21 cellular contexts compared by ENCODE assay signal in genomic region chr3:11185144-11185543, GRCh38. TPM values are rescaled to one million over a fixed set of nuclear protein-coding genes. Genes with fewer than 3 reads are reported as not detected.
DNase-seq lines count a peak whose midpoint lies in the region; ATAC-seq and TF ChIP-seq lines count a peak whose summit lies in the region.
"Had no signal": no experiment of that assay in that cellular context is flagged by ENCODE, and none has a peak within 500 bp of the region (broad histone marks: within the 10 kb centered on the region; RNA-seq: fewer than 3 reads in every experiment).

No MANE protein-coding gene starts in this region.

- no TSS peak for BruUV-seq in Calu3 (replicated peaks; lab: Mats Ljungman, UMichigan)

- no peaks in the 10 kb centered on the region for H3K9me3 ChIP-seq in ascending aorta
- no peaks in the 10 kb centered on the region for H3K9me3 ChIP-seq in gastroesophageal sphincter
- H3K9me3 ChIP-seq in skeletal muscle tissue (ENCODE audit: control insufficient read depth in 3 of 3, low read length in 3 of 3) = no peaks in the 10 kb centered on the region
- H3K9me3 ChIP-seq: pancreas, Peyer's patch had no signal

- H3K27me3 Mint-ChIP-seq in Calu3 (ENCODE audit: unreplicated experiment) = no peaks in the 10 kb centered on the region
- peaks cover 11% of the 10 kb centered on the region for H3K27me3 Mint-ChIP-seq in T-helper 2 cell treated with Interferon-gamma antibody and Interleukin-4, amounts not matched to agents 5 μg/mL and 100 μg/mL, for 36 hours (ENCODE audit: low read depth)
- H3K27me3 Mint-ChIP-seq in CD14-positive monocyte (ENCODE audit: low read depth in 3 of 3) = peaks cover 0 to 5% (median 0%) of the 10 kb centered on the region in 3 donors

- H3K9me3 Mint-ChIP-seq in Calu3 (ENCODE audit: low read depth, unreplicated experiment) = no peaks in the 10 kb centered on the region
- H3K9me3 Mint-ChIP-seq in T-helper 2 cell treated with Interferon-gamma antibody and Interleukin-4, amounts not matched to agents 5 μg/mL and 100 μg/mL, for 36 hours = no peaks in the 10 kb centered on the region
- H3K9me3 Mint-ChIP-seq in CD14-positive monocyte = no peaks in the 10 kb centered on the region
- H3K9me3 Mint-ChIP-seq: CD4-positive, CD25-positive, alpha-beta regulatory T cell; naive thymus-derived CD4-positive, alpha-beta T cell had no signal

- H3K27ac ChIP-seq in ascending aorta = peak overlapping the region; percentile 76 to 79
- H3K27ac ChIP-seq in gastroesophageal sphincter = peak overlapping the region in 3 of 4 donors; percentile 71 to 81 (median 73)
- peak overlapping the region; percentile 76 for H3K27ac ChIP-seq in skeletal muscle tissue (ENCODE audit: low read depth, low read length)

- H3K4me3 Mint-ChIP-seq in Calu3 (ENCODE audit: low read depth, unreplicated experiment) (no peak overlapping the region), CD14-positive monocyte (no peak overlapping the region)
- no peak overlapping the region for H3K4me3 Mint-ChIP-seq in T-helper 2 cell treated with Interferon-gamma antibody and Interleukin-4, amounts not matched to agents 5 μg/mL and 100 μg/mL, for 36 hours
- H3K4me3 Mint-ChIP-seq: activated CD8-positive, alpha-beta memory T cell treated with anti-CD3 and anti-CD28 coated beads, Interleukin-2, amount 10 ng/mL, durations not matched to agents 7 days and 5 days; CD4-positive, CD25-positive, alpha-beta regulatory T cell; naive thymus-derived CD4-positive, alpha-beta T cell had no signal

- ATAC-seq in gastroesophageal sphincter = peak; percentile 4
- ATAC-seq: activated CD8-positive, alpha-beta memory T cell treated with anti-CD3 and anti-CD28 coated beads, Interleukin-2, amount 10 ng/mL, durations not matched to agents 7 days and 5 days; GM12878; naive thymus-derived CD4-positive, alpha-beta T cell; stimulated activated naive CD8-positive, alpha-beta T cell treated with anti-CD3 and anti-CD28 coated beads, Interleukin-15, Interleukin-2, amounts not matched to agents 100 U/mL and 50 U/mL, for 24 hours had no signal

- H3K4me1 Mint-ChIP-seq in Calu3 (ENCODE audit: low read depth, unreplicated experiment) = peaks cover 17% of the 10 kb centered on the region
- H3K4me1 Mint-ChIP-seq in T-helper 2 cell treated with Interferon-gamma antibody and Interleukin-4, amounts not matched to agents 5 μg/mL and 100 μg/mL, for 36 hours (ENCODE audit: low read depth) = no peaks in the 10 kb centered on the region
- no peaks in the 10 kb centered on the region for H3K4me1 Mint-ChIP-seq in CD14-positive monocyte
- H3K4me1 Mint-ChIP-seq: activated CD8-positive, alpha-beta memory T cell treated with anti-CD3 and anti-CD28 coated beads, Interleukin-2, amount 10 ng/mL, durations not matched to agents 7 days and 5 days; CD4-positive, CD25-positive, alpha-beta regulatory T cell; naive thymus-derived CD4-positive, alpha-beta T cell had no signal

- no peak overlapping the region for H3K9ac ChIP-seq in skeletal muscle tissue (ENCODE audit: low read depth in 1 of 3, low read length in 3 of 3)

- H3K36me3 ChIP-seq in ascending aorta (no peaks in the 10 kb centered on the region), gastroesophageal sphincter (no peaks in the 10 kb centered on the region), skeletal muscle tissue (ENCODE audit: control insufficient read depth in 3 of 3, insufficient read depth in 3 of 3, low read length in 3 of 3) (no peaks in the 10 kb centered on the region)
- H3K36me3 ChIP-seq: pancreas, Peyer's patch had no signal

- H3K4me3 ChIP-seq in ascending aorta (peak overlapping the region in 1 of 2 donors; percentile 29), gastroesophageal sphincter (no peak overlapping the region), skeletal muscle tissue (ENCODE audit: low read length in 3 of 3) (peak overlapping the region in 1 of 3 donors; percentile 9)
- H3K4me3 ChIP-seq: GM12878, pancreas, Peyer's patch had no signal

- peak overlapping the region; percentile 83 for H3K27ac Mint-ChIP-seq in Calu3 (ENCODE audit: unreplicated experiment)
- H3K27ac Mint-ChIP-seq in T-helper 2 cell treated with Interferon-gamma antibody and Interleukin-4, amounts not matched to agents 5 μg/mL and 100 μg/mL, for 36 hours = no peak overlapping the region
- H3K27ac Mint-ChIP-seq in CD14-positive monocyte = peak overlapping the region in 1 of 7 donors; percentile 22
- H3K27ac Mint-ChIP-seq: activated CD8-positive, alpha-beta memory T cell treated with anti-CD3 and anti-CD28 coated beads, Interleukin-2, amount 10 ng/mL, durations not matched to agents 7 days and 5 days; CD4-positive, CD25-positive, alpha-beta regulatory T cell; naive thymus-derived CD4-positive, alpha-beta T cell had no signal

- H3K36me3 Mint-ChIP-seq in Calu3 (ENCODE audit: insufficient read depth, unreplicated experiment) (no peaks in the 10 kb centered on the region), CD14-positive monocyte (no peaks in the 10 kb centered on the region)
- no peaks in the 10 kb centered on the region for H3K36me3 Mint-ChIP-seq in T-helper 2 cell treated with Interferon-gamma antibody and Interleukin-4, amounts not matched to agents 5 μg/mL and 100 μg/mL, for 36 hours (ENCODE audit: low read depth)
- H3K36me3 Mint-ChIP-seq: activated CD8-positive, alpha-beta memory T cell treated with anti-CD3 and anti-CD28 coated beads, Interleukin-2, amount 10 ng/mL, durations not matched to agents 7 days and 5 days; CD4-positive, CD25-positive, alpha-beta regulatory T cell; naive thymus-derived CD4-positive, alpha-beta T cell had no signal

- H3K27me3 ChIP-seq in ascending aorta = no peaks in the 10 kb centered on the region
- H3K27me3 ChIP-seq in gastroesophageal sphincter = no peaks in the 10 kb centered on the region
- H3K27me3 ChIP-seq in skeletal muscle tissue (ENCODE audit: control insufficient read depth in 3 of 3, insufficient read depth in 3 of 3, low read length in 3 of 3) = no peaks in the 10 kb centered on the region
- H3K27me3 ChIP-seq: Peyer's patch had no signal

- WGBS in gastroesophageal sphincter (ENCODE audit: low coverage in 1 of 2), 2 donors = 80 to 100% methylated on average over 1 to 2 of the region's 3 CpGs

- no peak for TF ChIP-seq EP300 in gastroesophageal sphincter (IDR thresholded peaks at IDR 0.05)

- CTCF ChIA-PET in Calu3 (lab: Charles Lee) = no interaction called here

- peaks cover 13 to 36% of the 10 kb centered on the region in 2 donors for H3K4me1 ChIP-seq in ascending aorta
- peaks cover 0 to 32% (median 21%) of the 10 kb centered on the region in 3 donors for H3K4me1 ChIP-seq in gastroesophageal sphincter
- H3K4me1 ChIP-seq in skeletal muscle tissue (ENCODE audit: control insufficient read depth in 3 of 3, insufficient read depth in 3 of 3, low read length in 3 of 3) = peaks cover 18 to 25% (median 18%) of the 10 kb centered on the region in 3 donors

- TF ChIP-seq CTCF in Calu3 (IDR thresholded peaks at IDR 0.05; ENCODE audit: unreplicated experiment) (no peak), ascending aorta (IDR thresholded peaks at IDR 0.05) (no peak), gastroesophageal sphincter (IDR thresholded peaks at IDR 0.05) (no peak), CD14-positive monocyte (IDR thresholded peaks at IDR 0.05) (no peak)

- TF ChIP-seq POLR2A in gastroesophageal sphincter (IDR thresholded peaks at IDR 0.05) = no peak

- DNase-seq in Calu3 (no peak), ascending aorta (ENCODE audit: low spot score in 2 of 2) (no peak), head of caudate nucleus (no peak), CD14-positive monocyte (ENCODE audit: low spot score) (no peak), NCI-H510A treated with DMSO at 0.1 percent for 48 hours (lab: John Stamatoyannopoulos, UW) (no peak)
- DNase-seq in T-helper 2 cell treated with Interferon-gamma antibody and Interleukin-4, amounts not matched to agents 5 μg/mL and 100 μg/mL, for 36 hours (ENCODE audit: low spot score) = no peak
- DNase-seq: activated CD4-positive, alpha-beta T cell treated with anti-CD3 and anti-CD28 coated beads for 4 hours; activated CD8-positive, alpha-beta memory T cell treated with anti-CD3 and anti-CD28 coated beads, Interleukin-2, amount 10 ng/mL, durations not matched to agents 7 days and 5 days; CD4-positive, CD25-positive, alpha-beta regulatory T cell; DMS153; naive thymus-derived CD4-positive, alpha-beta T cell; NCI-H1417 treated with DMSO at 0.1 percent for 48 hours; NCI-H2171 treated with DMSO at 0.1 percent for 48 hours; NCI-H774; stimulated activated CD4-positive, alpha-beta T cell treated with anti-CD3 and anti-CD28 coated beads, Interleukin-1b, Interleukin-23, amount 100 ng/mL, for 48 hours; stimulated activated naive CD8-positive, alpha-beta T cell treated with anti-CD3 and anti-CD28 coated beads, Interleukin-15, Interleukin-2, amounts not matched to agents 100 U/mL and 50 U/mL, for 24 hours had no signal

- intact Hi-C loops in Calu3 (cut with micrococcal nuclease; ENCODE audit: unreplicated experiment) = no loop called here
- intact Hi-C loops in ascending aorta (cut with DNase I) = no loop called here
- intact Hi-C loops in head of caudate nucleus (cut with DNase I) = no loop called here
- intact Hi-C loops in CD14-positive monocyte (cut with micrococcal nuclease) = no loop called here

RNA-seq across cellular contexts. Expression of gene HRH1, which starts 30.9 kb away (rescaled TPM):
- total RNA-seq in Calu3 (2022) (9.1 and 9.6 TPM in 2 replicates), ascending aorta (6.2 TPM), gastroesophageal sphincter (10 to 100 TPM in 1 of 4 donors, 1 to 10 TPM in 3; 1.6 to 14.4 (median 7.8) TPM), skeletal muscle tissue (5.2 TPM)
- under 1 TPM in 1 of 2 donors, not detected in 1; 0.08 TPM for polyA plus RNA-seq in CD14-positive monocyte
- total RNA-seq: GM12878 had no signal
- polyA plus RNA-seq: GM12878; naive thymus-derived CD4-positive, alpha-beta T cell had no signal
